In genomic region chr19:45468803-45469131, GRCh38 we compare ENCODE assay signal across 9 cellular contexts. TPM values are rescaled to one million over a fixed set of nuclear protein-coding genes. Genes with fewer than 3 reads are reported as not detected.
DNase-seq lines count a peak whose midpoint lies in the region; ATAC-seq and TF ChIP-seq lines count a peak whose summit lies in the region.
"Had no signal": no experiment of that assay in that cellular context is flagged by ENCODE, and none has a peak within 500 bp of the region (broad histone marks: within the 10 kb centered on the region; RNA-seq: fewer than 3 reads in every experiment).

No MANE protein-coding gene starts in this region.

- no peaks in the 10 kb centered on the region for H3K36me3 ChIP-seq in A673 (ENCODE audit: insufficient read depth, low read length, poor library complexity, severe bottlenecking)
- no peaks in the 10 kb centered on the region for H3K36me3 ChIP-seq in brain microvascular endothelial cell (replicated peaks)
- peaks cover 0 to 16% of the 10 kb centered on the region in 2 donors for H3K36me3 ChIP-seq in left lung
- no peaks in the 10 kb centered on the region for H3K36me3 ChIP-seq in tibial artery

- H3K9me3 ChIP-seq in A673 (ENCODE audit: low read depth, low read length, poor library complexity, severe bottlenecking) (no peaks in the 10 kb centered on the region), left lung (no peaks in the 10 kb centered on the region), tibial artery (no peaks in the 10 kb centered on the region)

- no TSS peak for BruUV-seq in A673 (replicated peaks; lab: Mats Ljungman, UMichigan)

- POLR2A ChIA-PET in A673 (lab: Charles Lee; ENCODE audit: low non-redundant PET) = interaction anchor here (2.3 kb wide), 1 partner anchor 29 kb away, joined by 5 read pairs; no protein-coding TSS in a partner anchor

- ATAC-seq in GM21360 (IDR thresholded peaks at IDR 0.05; ENCODE audit: unreplicated experiment) (peak; percentile 26), left lung (peak; percentile 31)

- peak overlapping the region; percentile 91 for H3K27ac ChIP-seq in A673 (ENCODE audit: low read depth, low read length, poor library complexity, severe bottlenecking)
- peak overlapping the region; percentile 99 for H3K27ac ChIP-seq in brain microvascular endothelial cell
- H3K27ac ChIP-seq in left lung = peak overlapping the region; percentile 83 to 98
- H3K27ac ChIP-seq in tibial artery = peak overlapping the region; percentile 89 to 95

- CTCF ChIA-PET in A673 (lab: Charles Lee) = interaction anchor here (1.4 to 2.1 kb wide), 3 partner anchors 10 to 30 kb away, joined by 5 to 16 read pairs (median 8); no protein-coding TSS in a partner anchor

- H3K27me3 ChIP-seq in A673 (replicated peaks; ENCODE audit: insufficient read depth, low read depth, low read length, poor library complexity) (no peaks in the 10 kb centered on the region), brain microvascular endothelial cell (replicated peaks) (no peaks in the 10 kb centered on the region), left lung (peaks cover 0 to 41% of the 10 kb centered on the region in 2 donors), tibial artery (peaks cover 0 to 3% of the 10 kb centered on the region in 2 donors)

- DNase-seq in A673 (ENCODE audit: low spot score) (no peak), LNCaP clone FGC (ENCODE audit: low read depth) (no peak), brain microvascular endothelial cell (no peak), left lung (no peak), tibial artery (no peak), epidermal melanocyte (ENCODE audit: insufficient read length, low spot score) (no peak), NCI-H2029 (lab: John Stamatoyannopoulos, UW) (no peak)

- intact Hi-C loops in A673 (cut with micrococcal nuclease; ENCODE audit: unreplicated experiment) (no loop called here), left lung (cut with DNase I) (no loop called here), tibial artery (cut with DNase I; ENCODE audit: low total_unique reads) (loop anchor here (2.0 kb wide), 1 partner anchor 14 kb away; no protein-coding TSS in a partner anchor)

- H3K4me3 ChIP-seq in A673 (ENCODE audit: low read depth, low read length, poor library complexity, severe bottlenecking) (peak overlapping the region; percentile 63), LNCaP clone FGC (ENCODE audit: low read depth, low read length) (peak overlapping the region; percentile 65), brain microvascular endothelial cell (ENCODE audit: low read depth, low read length) (peak overlapping the region; percentile 97), left lung (peak overlapping the region; percentile 58 to 59), tibial artery (peak overlapping the region; percentile 62)

- in situ Hi-C loops in brain microvascular endothelial cell (cut with HindIII; ENCODE audit: low pct_ligation_motif_present, low sequenced_read_pairs) = no loop called here

- H3K4me1 ChIP-seq in A673 (ENCODE audit: insufficient read depth, low read length, poor library complexity, severe bottlenecking) = no peaks in the 10 kb centered on the region
- peaks cover 19 to 42% of the 10 kb centered on the region in 2 donors for H3K4me1 ChIP-seq in left lung
- H3K4me1 ChIP-seq in tibial artery = peaks cover 0 to 37% (median 27%) of the 10 kb centered on the region in 4 donors

- TF ChIP-seq CTCF in A673 (conservative IDR thresholded peaks at IDR 0.05; ENCODE audit: low read depth, low read length) (no peak), LNCaP clone FGC (IDR thresholded peaks at IDR 0.05; ENCODE audit: control insufficient read depth, extremely low read depth, insufficient read depth) (no peak), brain microvascular endothelial cell (IDR thresholded peaks at IDR 0.05; ENCODE audit: low read depth, low read length, missing control alignments) (no peak), left lung (IDR thresholded peaks at IDR 0.05) (no peak), tibial artery (IDR thresholded peaks at IDR 0.05) (no peak)

RNA-seq across cellular contexts. Expression of gene FOSB, which starts 1.0 kb away (rescaled TPM):
- total RNA-seq in A673 (2021) = 1.0 and 1.9 TPM in 2 replicates
- total RNA-seq in left lung = 10 to 100 TPM in 1 of 2 donors, 1 to 10 TPM in 1; 7.1 to 20.4 TPM

RNA-seq across cellular contexts. Expression of gene RTN2, which starts 28.1 kb away (rescaled TPM):
- total RNA-seq in A673 (2021) (6.6 and 9.1 TPM in 2 replicates), left lung (10 to 100 TPM in 1 of 2 donors, 1 to 10 TPM in 1; 9.4 to 16.7 TPM)

RNA-seq across cellular contexts. Expression of gene PPM1N, which starts 29.5 kb away (rescaled TPM):
- 0.80 and 1.6 TPM in 2 replicates for total RNA-seq in A673 (2021)
- total RNA-seq in left lung = 1 to 10 TPM in 1 of 2 donors, under 1 TPM in 1; 0.47 to 2.1 TPM
- total RNA-seq: lung microvascular endothelial cell had no signal

RNA-seq across cellular contexts. Expression of gene VASP, which starts 38.5 kb away (rescaled TPM):
- 89.6 and 102 TPM in 2 replicates for total RNA-seq in A673 (2021)
- total RNA-seq in left lung = 100 to 1,000 TPM; 109 to 220 TPM

RNA-seq across cellular contexts. Expression of gene ERCC1, which starts 45.0 kb away (rescaled TPM):
- total RNA-seq in A673 (2021) (158 and 165 TPM in 2 replicates), left lung (10 to 100 TPM; 56.1 to 57.8 TPM)
